ENCODE assay signal across 11 cellular contexts in genomic region chr1:229596961-229597699, GRCh38. TPM values are rescaled to one million over a fixed set of nuclear protein-coding genes. Genes with fewer than 3 reads are reported as not detected.
A peak's percentile ranks its signal among the peaks of the same experiment; 100 is the strongest.
DNase-seq lines count a peak whose midpoint lies in the region; ATAC-seq and TF ChIP-seq lines count a peak whose summit lies in the region.
"Had no signal": no experiment of that assay in that cellular context is flagged by ENCODE, and none has a peak within 500 bp of the region (broad histone marks: within the 10 kb centered on the region; RNA-seq: fewer than 3 reads in every experiment).

No MANE protein-coding gene starts in this region.

- intact Hi-C loops in posterior vena cava (cut with DNase I): loop anchor here in 1 of 2 donors (5.0 kb wide), 1 partner anchor 40 kb away; the partner anchor contains the start of gene ABCB10

- no peak overlapping the region for H3K4me3 ChIP-seq in fibroblast of mammary gland (ENCODE audit: control insufficient read depth, low read depth, low read length)

- ATAC-seq in HG02938 (IDR thresholded peaks at IDR 0.05; ENCODE audit: unreplicated experiment): no peak

- DNase-seq in AG09319 (ENCODE audit: extremely low read depth, low read depth) (peak; percentile 14), NOMO-1 treated with DMSO at 0.1 percent for 48 hours (lab: John Stamatoyannopoulos, UW; ENCODE audit: unreplicated experiment) (peak; percentile 7), fibroblast of mammary gland (ENCODE audit: low read depth) (peak; percentile 79), posterior vena cava (ENCODE audit: low spot score) (peak; percentile 88), glutamatergic neuron (no peak), DMS53 treated with DMSO at 0.1 percent for 48 hours (lab: John Stamatoyannopoulos, UW; ENCODE audit: unreplicated experiment) (no peak)
- DNase-seq in stimulated activated CD4-positive, alpha-beta T cell treated with anti-CD3 and anti-CD28 coated beads, Interleukin-4, amount 100 ng/mL, for 24 hours: no peak
- DNase-seq: activated CD4-positive, alpha-beta T cell treated with anti-CD3 and anti-CD28 coated beads for 4 hours; cerebellar nuclear complex; kidney glomerular epithelial cell had no signal

- H3K9me3 Mint-ChIP-seq in glutamatergic neuron (ENCODE audit: unreplicated experiment): no peaks in the 10 kb centered on the region

- no peak overlapping the region for H3K4me3 Mint-ChIP-seq in glutamatergic neuron (ENCODE audit: unreplicated experiment)

- TF ChIP-seq CTCF in AG09319 (IDR thresholded peaks at IDR 0.05; ENCODE audit: low read depth, low read length) (no peak), fibroblast of mammary gland (conservative IDR thresholded peaks at IDR 0.05; ENCODE audit: control insufficient read depth, insufficient read depth, low read depth, low read length) (no peak), glutamatergic neuron (IDR thresholded peaks at IDR 0.05; ENCODE audit: partially characterized antibody, unreplicated experiment) (no peak)

- no peaks in the 10 kb centered on the region for H3K36me3 Mint-ChIP-seq in glutamatergic neuron (ENCODE audit: unreplicated experiment)

- H3K27ac Mint-ChIP-seq in glutamatergic neuron (ENCODE audit: unreplicated experiment): no peak overlapping the region

- H3K4me1 Mint-ChIP-seq in glutamatergic neuron (ENCODE audit: low read depth, unreplicated experiment): peaks cover 3% of the 10 kb centered on the region

- H3K27me3 Mint-ChIP-seq in glutamatergic neuron (ENCODE audit: unreplicated experiment): no peaks in the 10 kb centered on the region

RNA-seq across cellular contexts. Expression of gene TAF5L, which starts 28.8 kb away (rescaled TPM):
- 10 to 100 TPM; 25.7 to 27.0 TPM for total RNA-seq in posterior vena cava
- 19.6 TPM for total RNA-seq in glutamatergic neuron (ENCODE audit: unreplicated experiment)

RNA-seq across cellular contexts. Expression of gene URB2, which starts 28.9 kb away (rescaled TPM):
- 1 to 10 TPM; 7.5 to 8.3 TPM for total RNA-seq in posterior vena cava
- 9.0 TPM for total RNA-seq in glutamatergic neuron (ENCODE audit: unreplicated experiment)

RNA-seq across cellular contexts. Expression of gene ABCB10, which starts 38.6 kb away (rescaled TPM):
- total RNA-seq in posterior vena cava (10 to 100 TPM; 14.1 to 21.9 TPM), glutamatergic neuron (ENCODE audit: unreplicated experiment) (15.0 TPM)

Comparison
In these comparisons a context has a peak if more than half of its experiments do, and no peak if none do; other contexts are left out.
1. DNase-seq: peak in AG09319 (single experiment), NOMO-1 treated with DMSO at 0.1 percent for 48 hours (single experiment), fibroblast of mammary gland (single experiment) and posterior vena cava (single experiment); none in stimulated activated CD4-positive, alpha-beta T cell treated with anti-CD3 and anti-CD28 coated beads, Interleukin-4, amount 100 ng/mL, for 24 hours (single experiment), glutamatergic neuron (single experiment) and DMS53 treated with DMSO at 0.1 percent for 48 hours (single experiment).